ENCODE assay signal across 8 cellular contexts in the genomic region with DNA sequence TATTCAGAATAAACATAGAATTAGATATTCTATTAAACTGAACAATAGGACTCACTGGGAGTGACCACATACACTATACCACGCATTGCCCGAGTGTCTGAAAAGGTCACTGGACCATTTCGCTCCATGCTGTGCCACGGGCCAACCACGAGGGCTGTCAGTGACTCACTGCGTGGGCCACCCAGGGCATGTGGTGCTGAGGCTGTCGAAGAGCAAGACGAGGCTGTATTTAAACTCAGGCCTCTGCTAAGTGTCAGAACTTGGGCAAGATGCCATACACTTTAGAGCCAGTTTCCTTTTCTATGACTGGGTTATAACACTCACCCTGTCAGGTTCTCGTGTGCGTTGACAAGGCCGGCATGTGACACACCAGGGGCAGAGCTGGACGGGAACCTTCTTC.
DNase-seq lines count a peak whose midpoint lies in the region; ATAC-seq, FAIRE-seq and TF ChIP-seq lines count a peak whose summit lies in the region.
"Not testable (repeated sequence)": the region's sequence is repeated elsewhere in the genome, so short reads cannot be mapped to it uniquely, and the experiment has no call there.

No MANE protein-coding gene starts in this region.

- not testable (repeated sequence) for H3K27ac Mint-ChIP-seq in central memory CD8-positive, alpha-beta T cell (ENCODE audit: low read depth); natural killer cell

- TF ChIP-seq CTCF in fibroblast of villous mesenchyme (IDR thresholded peaks at IDR 0.05; ENCODE audit: insufficient read depth, low read depth, low read length); natural killer cell (IDR thresholded peaks at IDR 0.05): not testable (repeated sequence)

- intact Hi-C loops in right cardiac atrium (cut with DNase I); natural killer cell (cut with micrococcal nuclease): not testable (repeated sequence)

- not testable (repeated sequence) for H3K27ac ChIP-seq in right cardiac atrium (ENCODE audit: low read length)

- FAIRE-seq in RCC 7860 (lab: Jason Lieb, UNC): peak; percentile 55

- 30% methylated on average over 12 of the region's 12 CpGs for whole genome bisulfite sequencing in right cardiac atrium

- not testable (repeated sequence) for H3K4me1 ChIP-seq in right cardiac atrium (ENCODE audit: control insufficient read depth, insufficient read depth, low read length)

- not testable (repeated sequence) for H3K4me1 Mint-ChIP-seq in activated T-cell treated with anti-CD3 and anti-CD28 coated beads, Interleukin-2, amount 50 U/mL, for 4 hours (ENCODE audit: low read depth); central memory CD8-positive, alpha-beta T cell; natural killer cell

- H3K4me3 ChIP-seq in fibroblast of villous mesenchyme (ENCODE audit: low read depth, low read length); right cardiac atrium (ENCODE audit: low read length): not testable (repeated sequence)

- not testable (repeated sequence) for H3K4me3 Mint-ChIP-seq in activated T-cell treated with anti-CD3 and anti-CD28 coated beads, Interleukin-2, amount 50 U/mL, for 4 hours; central memory CD8-positive, alpha-beta T cell; natural killer cell

- DNase-seq in CD1c-positive myeloid dendritic cell (ENCODE audit: extremely low spot score) (peak; percentile 53), RCC 7860 (ENCODE audit: low spot score) (peak; percentile 14), fibroblast of villous mesenchyme (ENCODE audit: low read depth) (peak; percentile 34), right cardiac atrium (peak in 1 of 3 donors; percentile 48), stromal cell of bone marrow (ENCODE audit: low read depth) (peak; percentile 18)
- not testable (repeated sequence) for DNase-seq in activated T-cell treated with anti-CD3 and anti-CD28 coated beads, Interleukin-2, amount 50 U/mL, for 4 hours; central memory CD8-positive, alpha-beta T cell (ENCODE audit: low spot score in 2 of 2); natural killer cell

- ATAC-seq in activated T-cell treated with anti-CD3 and anti-CD28 coated beads, Interleukin-2, amount 50 U/mL, for 4 hours: peak; percentile 34 to 56
- ATAC-seq in central memory CD8-positive, alpha-beta T cell (replicated peaks; ENCODE audit: extremely low read depth, poor library complexity, severe bottlenecking): peak; percentile 40
- ATAC-seq in right cardiac atrium (peak; percentile 75 to 91), natural killer cell (peak in 2 of 3 donors; percentile 41 to 45)

- not testable (repeated sequence) for H3K9me3 ChIP-seq in right cardiac atrium (ENCODE audit: control insufficient read depth, low read length)

- H3K9me3 Mint-ChIP-seq in activated T-cell treated with anti-CD3 and anti-CD28 coated beads, Interleukin-2, amount 50 U/mL, for 4 hours; central memory CD8-positive, alpha-beta T cell; natural killer cell: not testable (repeated sequence)

- not testable (repeated sequence) for H3K36me3 Mint-ChIP-seq in activated T-cell treated with anti-CD3 and anti-CD28 coated beads, Interleukin-2, amount 50 U/mL, for 4 hours (ENCODE audit: insufficient read depth); central memory CD8-positive, alpha-beta T cell (ENCODE audit: insufficient read depth); natural killer cell

- H3K27me3 ChIP-seq in right cardiac atrium (ENCODE audit: control insufficient read depth, insufficient read depth): not testable (repeated sequence)

- not testable (repeated sequence) for H3K27me3 Mint-ChIP-seq in activated T-cell treated with anti-CD3 and anti-CD28 coated beads, Interleukin-2, amount 50 U/mL, for 4 hours (ENCODE audit: low read depth)
- H3K27me3 Mint-ChIP-seq in central memory CD8-positive, alpha-beta T cell: peaks cover 12% of the 10 kb centered on the region
- H3K27me3 Mint-ChIP-seq in natural killer cell (ENCODE audit: low read depth in 2 of 2): peaks cover 8 to 30% of the 10 kb centered on the region in 2 donors
